Comparison of ENCODE assay signal across 23 cellular contexts in the genomic region with DNA sequence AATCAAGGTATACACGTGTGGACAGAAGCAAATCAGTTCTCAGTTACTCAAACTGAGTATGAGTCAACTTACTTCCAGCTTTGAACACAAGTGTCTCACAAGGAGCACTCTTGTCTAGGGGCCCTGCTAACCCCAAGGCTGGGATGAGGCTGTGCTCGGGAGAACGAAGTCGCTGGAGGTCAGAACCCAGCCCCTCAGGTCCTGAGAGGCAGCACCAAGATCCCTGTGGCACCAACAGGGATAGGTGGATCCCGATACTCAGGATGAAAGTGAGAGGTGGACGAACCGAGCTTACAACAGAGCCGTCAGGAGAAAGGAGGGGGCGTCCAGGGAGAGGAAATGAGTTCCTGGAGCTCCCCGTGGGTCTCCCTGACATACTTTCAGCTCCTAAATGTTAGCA.
"Had no signal": no experiment of that assay in that cellular context is flagged by ENCODE, and none has a peak within 500 bp of the region (broad histone marks: within the 10 kb centered on the region; RNA-seq: fewer than 3 reads in every experiment).

No MANE protein-coding gene starts in this region.

- H3K4me2 ChIP-seq: hepatocyte, neural progenitor cell had no signal

- H3K27me3 ChIP-seq: colonic mucosa, esophagus muscularis mucosa, foreskin keratinocyte, gastroesophageal sphincter, heart left ventricle, hepatocyte, neural progenitor cell, right atrium auricular region, sigmoid colon, stomach, thyroid gland had no signal

- H3K4me1 ChIP-seq: colonic mucosa, esophagus muscularis mucosa, gastroesophageal sphincter, heart left ventricle, neural progenitor cell, prostate gland, right atrium auricular region, sigmoid colon, stomach, thyroid gland had no signal

- ATAC-seq: foreskin keratinocyte; gastroesophageal sphincter; left cardiac atrium; left ventricle myocardium superior; stimulated activated effector memory CD8-positive, alpha-beta T cell treated with anti-CD3 and anti-CD28 coated beads, Interleukin-12 subunit alpha, Interleukin-12 subunit beta, amount 100 ng/mL, for 72 hours had no signal

- H3K9ac ChIP-seq: neural progenitor cell had no signal

- H3K36me3 ChIP-seq: colonic mucosa, neural progenitor cell, prostate gland, right atrium auricular region had no signal

- H3K9me3 ChIP-seq: colonic mucosa, esophagus muscularis mucosa, gastroesophageal sphincter, heart left ventricle, prostate gland, right atrium auricular region, sigmoid colon, stomach, thyroid gland had no signal

- DNase-seq: colonic mucosa; effector CD8-positive, alpha-beta T cell; endodermal cell; foreskin keratinocyte; left cardiac atrium; left ventricle myocardium superior; nucleus accumbens; sigmoid colon; stimulated activated CD4-positive, alpha-beta T cell treated with anti-CD3 and anti-CD28 coated beads, Interleukin-2, amount 100 ng/mL, for 24 hours; stimulated activated CD4-positive, alpha-beta T cell treated with anti-CD3 and anti-CD28 coated beads, Interleukin-4, amount 100 ng/mL, for 24 hours; stimulated activated naive CD4-positive, alpha-beta T cell treated with Interleukin-2 at 50 U/mL for 16 hours; stomach; thyroid gland; trophoblast cell had no signal

- H3K27ac ChIP-seq: colonic mucosa, esophagus muscularis mucosa, foreskin keratinocyte, gastroesophageal sphincter, heart left ventricle, hepatocyte, neural progenitor cell, prostate gland, right atrium auricular region, sigmoid colon, stomach, thyroid gland had no signal

- H3K4me3 ChIP-seq: colonic mucosa, esophagus muscularis mucosa, gastroesophageal sphincter, heart left ventricle, hepatocyte, lung, neural progenitor cell, prostate gland, right atrium auricular region, sigmoid colon, stomach, thyroid gland had no signal
